ENCODE assay signal across 8 cellular contexts in genomic region chr15:58987036-58987435, GRCh38. TPM values are rescaled to one million over a fixed set of nuclear protein-coding genes. Genes with fewer than 3 reads are reported as not detected.
A peak's percentile ranks its signal among the peaks of the same experiment; 100 is the strongest.
DNase-seq lines count a peak whose midpoint lies in the region; ATAC-seq, FAIRE-seq and TF ChIP-seq lines count a peak whose summit lies in the region.

No MANE protein-coding gene starts in this region.

- H3K4me2 ChIP-seq in KMS-11, result peak overlapping the region; percentile 59

- H3K4me3 ChIP-seq in KMS-11 (IDR thresholded peaks at IDR 0.05; ENCODE audit: insufficient read depth, low read depth, low read length) (no peak overlapping the region), bronchial epithelial cell (ENCODE audit: low read depth, low read length) (peak overlapping the region; percentile 84), mucosa of stomach (ENCODE audit: low read length) (peak overlapping the region; percentile 90)

- peaks cover 8% of the 10 kb centered on the region; the same call in 1 of the 2 replicates for H4K20me1 ChIP-seq in KMS-11 (ENCODE audit: insufficient read depth)

- no peaks in the 10 kb centered on the region for H3K27me3 ChIP-seq in KMS-11 (ENCODE audit: insufficient read depth, low read depth)
- no peaks in the 10 kb centered on the region for H3K27me3 ChIP-seq in bronchial epithelial cell (ENCODE audit: control insufficient read depth, insufficient read depth, low read length)
- H3K27me3 ChIP-seq in mucosa of stomach (ENCODE audit: control insufficient read depth, insufficient read depth, low read length), result no peaks in the 10 kb centered on the region

- no peak overlapping the region; the same call in 1 of the 2 replicates for H3K9ac ChIP-seq in KMS-11
- H3K9ac ChIP-seq in mucosa of stomach (ENCODE audit: low read length), result peak overlapping the region; percentile 85

- ATAC-seq in GM18498 (IDR thresholded peaks at IDR 0.05; ENCODE audit: unreplicated experiment), result no peak

- H3K4me1 ChIP-seq in KMS-11 (ENCODE audit: low read depth, poor library complexity, severe bottlenecking) (peaks cover 16% of the 10 kb centered on the region), mucosa of stomach (ENCODE audit: control insufficient read depth, insufficient read depth, low read length) (peaks cover 7% of the 10 kb centered on the region)

- H3K9me3 ChIP-seq in mucosa of stomach (ENCODE audit: control insufficient read depth, low read length), result no peaks in the 10 kb centered on the region

- no peaks in the 10 kb centered on the region for H3K36me3 ChIP-seq in KMS-11 (ENCODE audit: insufficient read depth)
- H3K36me3 ChIP-seq in bronchial epithelial cell (ENCODE audit: control insufficient read depth, insufficient read depth, low read length), result no peaks in the 10 kb centered on the region
- no peaks in the 10 kb centered on the region for H3K36me3 ChIP-seq in mucosa of stomach (ENCODE audit: control insufficient read depth, insufficient read depth, low read length)

- no peak for FAIRE-seq in bronchial epithelial cell (lab: Jason Lieb, UNC)

- H3K27ac ChIP-seq in KMS-11, result no peak overlapping the region

- TF ChIP-seq CTCF in KMS-11 (conservative IDR thresholded peaks at IDR 0.05; ENCODE audit: low read depth, low read length) (no peak), bronchial epithelial cell (IDR thresholded peaks at IDR 0.05; ENCODE audit: insufficient read depth, low read length, severe bottlenecking) (no peak)

- DNase-seq in ELR (ENCODE audit: low read depth) (peak; percentile 20), bronchial epithelial cell (ENCODE audit: low read depth) (no peak), COLO668 (lab: John Stamatoyannopoulos, UW; ENCODE audit: unreplicated experiment) (no peak), inferior parietal cortex (ENCODE audit: extremely low spot score) (no peak), HK-2 (ENCODE audit: unreplicated experiment) (no peak)

- peak overlapping the region; percentile 62 for H2AFZ ChIP-seq in KMS-11 (ENCODE audit: low read depth)

- peaks cover 38% of the 10 kb centered on the region for H3K79me2 ChIP-seq in KMS-11 (ENCODE audit: insufficient read depth, low read depth)

RNA-seq across cellular contexts. Expression of gene RNF111, which starts 0.4 kb away (rescaled TPM):
- 14.5 and 15.2 TPM in 2 replicates for total RNA-seq in bronchial epithelial cell

RNA-seq across cellular contexts. Expression of gene SLTM, which starts 53.6 kb away (rescaled TPM):
- 102 and 156 TPM in 2 replicates for total RNA-seq in bronchial epithelial cell
